Comparison of ENCODE assay signal across 13 cellular contexts in genomic region chr1:17122449-17123194, GRCh38. TPM values are rescaled to one million over a fixed set of nuclear protein-coding genes. Genes with fewer than 3 reads are reported as not detected.
DNase-seq lines count a peak whose midpoint lies in the region; ATAC-seq and TF ChIP-seq lines count a peak whose summit lies in the region.
"Had no signal": no experiment of that assay in that cellular context is flagged by ENCODE, and none has a peak within 500 bp of the region (broad histone marks: within the 10 kb centered on the region; RNA-seq: fewer than 3 reads in every experiment).

No MANE protein-coding gene starts in this region.

- peaks cover 23% of the 10 kb centered on the region for H3K4me1 ChIP-seq in cardiac muscle cell (ENCODE audit: low read depth)
- H3K4me1 ChIP-seq in right cardiac atrium (ENCODE audit: control insufficient read depth, insufficient read depth, low read length), result no peaks in the 10 kb centered on the region

- H3K27me3 ChIP-seq in cardiac muscle cell (peaks cover 22% of the 10 kb centered on the region), right cardiac atrium (ENCODE audit: control insufficient read depth, insufficient read depth) (no peaks in the 10 kb centered on the region)

- no peak for TF ChIP-seq CTCF in cardiac muscle cell (IDR thresholded peaks at IDR 0.05; ENCODE audit: low read depth, low read length)
- TF ChIP-seq CTCF in fibroblast of mammary gland (conservative IDR thresholded peaks at IDR 0.05; ENCODE audit: control insufficient read depth, insufficient read depth, low read depth, low read length), result no peak

- intact Hi-C loops in right cardiac atrium (cut with DNase I), result loop anchor here in 3 of 4 donors (5.0 to 10.0 kb wide), 3 partner anchors 212 to 282 kb away; no protein-coding TSS in a partner anchor

- H3K36me3 ChIP-seq in cardiac muscle cell, result no peaks in the 10 kb centered on the region

- no peaks in the 10 kb centered on the region for H3K36me3 Mint-ChIP-seq in stimulated activated naive B cell treated with anti-CD40 and anti-IgM and Interleukin-4, amounts not matched to agents 10 μg/mL and 1 μg/mL and 100 μg/mL, for 72 hours

- ATAC-seq in right cardiac atrium, result no peak
- ATAC-seq in stimulated activated naive B cell treated with anti-CD40 and anti-IgM and Interleukin-4, amounts not matched to agents 10 μg/mL and 1 μg/mL and 100 μg/mL, for 72 hours (replicated peaks), result no peak
- no peak for ATAC-seq in GM19395 (IDR thresholded peaks at IDR 0.05; ENCODE audit: unreplicated experiment)
- no peak for ATAC-seq in HG03025 (IDR thresholded peaks at IDR 0.05; ENCODE audit: low FRiP score, unreplicated experiment)

- no peaks in the 10 kb centered on the region for H3K9me3 Mint-ChIP-seq in stimulated activated naive B cell treated with anti-CD40 and anti-IgM and Interleukin-4, amounts not matched to agents 10 μg/mL and 1 μg/mL and 100 μg/mL, for 72 hours
- H3K9me3 Mint-ChIP-seq: activated CD4-positive, alpha-beta T cell treated with anti-CD3 and anti-CD28 coated beads, Interleukin-2, amount 10 ng/mL, durations not matched to agents 24 days and 14 days; CD4-positive, alpha-beta T cell had no signal

- H3K4me1 Mint-ChIP-seq in stimulated activated naive B cell treated with anti-CD40 and anti-IgM and Interleukin-4, amounts not matched to agents 10 μg/mL and 1 μg/mL and 100 μg/mL, for 72 hours, result peaks cover 26 to 53% of the 10 kb centered on the region in 2 donors

- H3K9me3 ChIP-seq in cardiac muscle cell (ENCODE audit: low read depth) (no peaks in the 10 kb centered on the region), right cardiac atrium (ENCODE audit: control insufficient read depth, low read length) (no peaks in the 10 kb centered on the region)

- H3K27ac ChIP-seq in cardiac muscle cell (peak overlapping the region; percentile 1), right cardiac atrium (ENCODE audit: low read length) (no peak overlapping the region), substantia nigra (ENCODE audit: low read depth, low read length, poor library complexity, severe bottlenecking) (peak overlapping the region; percentile 66)

- 25% methylated on average over 9 of the region's 9 CpGs for WGBS in right cardiac atrium

- DNase-seq in cardiac muscle cell (ENCODE audit: low read depth in 1 of 2, low spot score in 1 of 2), result peak; percentile 27 to 50
- DNase-seq in right cardiac atrium, result no peak
- DNase-seq in NOMO-1 treated with DMSO at 0.1 percent for 48 hours (lab: John Stamatoyannopoulos, UW; ENCODE audit: unreplicated experiment), result peak; percentile 36
- peak; percentile 30 for DNase-seq in fibroblast of mammary gland (ENCODE audit: low read depth)
- DNase-seq in substantia nigra (lab: John Stamatoyannopoulos, UW), result peak in 1 of 49 donors; percentile 14
- DNase-seq in stimulated activated naive B cell treated with anti-CD40 and anti-IgM and Interleukin-4, amounts not matched to agents 10 μg/mL and 1 μg/mL and 100 μg/mL, for 72 hours, result no peak
- DNase-seq: activated CD4-positive, alpha-beta T cell treated with anti-CD3 and anti-CD28 coated beads, Interleukin-2, amount 10 ng/mL, durations not matched to agents 24 days and 14 days; activated gamma-delta T cell; CD4-positive, alpha-beta T cell; hippocampal formation; stimulated activated CD4-positive, alpha-beta T cell treated with anti-CD3 and anti-CD28 coated beads, Interleukin-12 subunit alpha, Interleukin-12 subunit beta, amount 100 ng/mL, for 4 hours had no signal

- no peak overlapping the region for H3K4me3 ChIP-seq in cardiac muscle cell
- H3K4me3 ChIP-seq in right cardiac atrium (ENCODE audit: low read length), result no peak overlapping the region
- H3K4me3 ChIP-seq in fibroblast of mammary gland (ENCODE audit: control insufficient read depth, low read depth, low read length), result no peak overlapping the region

- no peak overlapping the region for H3K27ac Mint-ChIP-seq in stimulated activated naive B cell treated with anti-CD40 and anti-IgM and Interleukin-4, amounts not matched to agents 10 μg/mL and 1 μg/mL and 100 μg/mL, for 72 hours
- H3K27ac Mint-ChIP-seq: activated CD4-positive, alpha-beta T cell treated with anti-CD3 and anti-CD28 coated beads, Interleukin-2, amount 10 ng/mL, durations not matched to agents 24 days and 14 days; CD4-positive, alpha-beta T cell had no signal

- H3K27me3 Mint-ChIP-seq in stimulated activated naive B cell treated with anti-CD40 and anti-IgM and Interleukin-4, amounts not matched to agents 10 μg/mL and 1 μg/mL and 100 μg/mL, for 72 hours, result peaks cover 24 to 48% of the 10 kb centered on the region in 2 donors

- H3K4me3 Mint-ChIP-seq in stimulated activated naive B cell treated with anti-CD40 and anti-IgM and Interleukin-4, amounts not matched to agents 10 μg/mL and 1 μg/mL and 100 μg/mL, for 72 hours, result no peak overlapping the region
- H3K4me3 Mint-ChIP-seq: activated CD4-positive, alpha-beta T cell treated with anti-CD3 and anti-CD28 coated beads, Interleukin-2, amount 10 ng/mL, durations not matched to agents 24 days and 14 days; CD4-positive, alpha-beta T cell had no signal

RNA-seq across cellular contexts. Expression of gene PADI2, which starts 3.4 kb away (rescaled TPM):
- total RNA-seq in cardiac muscle cell (0.54 and 0.67 TPM in 2 replicates), right cardiac atrium (under 1 TPM; 0.17 to 0.68 (median 0.31) TPM)
- polyA plus RNA-seq in cardiac muscle cell (0.11 and 0.46 TPM in 2 replicates), right cardiac atrium (0.07 TPM)

Comparison
In these comparisons a context has a peak if more than half of its experiments do, and no peak if none do; other contexts are left out.
1. DNase-seq: peak in cardiac muscle cell (2 of 2), NOMO-1 treated with DMSO at 0.1 percent for 48 hours (single experiment) and fibroblast of mammary gland (single experiment); none in right cardiac atrium (0 of 3) and stimulated activated naive B cell treated with anti-CD40 and anti-IgM and Interleukin-4, amounts not matched to agents 10 μg/mL and 1 μg/mL and 100 μg/mL, for 72 hours (single experiment).